In genomic region chr16:26525856-26526255, GRCh38 we compare ENCODE assay signal across 6 cellular contexts.
"Had no signal": no experiment of that assay in that cellular context is flagged by ENCODE, and none has a peak within 500 bp of the region (broad histone marks: within the 10 kb centered on the region; RNA-seq: fewer than 3 reads in every experiment).

No MANE protein-coding gene starts in this region.

- FAIRE-seq: HTR-8/SVneo had no signal

- ATAC-seq: GM23338, HCT116 had no signal

- H2AFZ ChIP-seq: GM23338 had no signal

- DNase-seq: H7, KBM-7 had no signal

- H3K4me3 ChIP-seq: GM23338, HAP-1 had no signal

- H3K4me2 ChIP-seq: GM23338 had no signal

- H3K36me3 ChIP-seq: HAP-1 had no signal

- H3K4me1 ChIP-seq: HAP-1 had no signal

- H3K9me3 ChIP-seq: HAP-1 had no signal
